In the genomic region with DNA sequence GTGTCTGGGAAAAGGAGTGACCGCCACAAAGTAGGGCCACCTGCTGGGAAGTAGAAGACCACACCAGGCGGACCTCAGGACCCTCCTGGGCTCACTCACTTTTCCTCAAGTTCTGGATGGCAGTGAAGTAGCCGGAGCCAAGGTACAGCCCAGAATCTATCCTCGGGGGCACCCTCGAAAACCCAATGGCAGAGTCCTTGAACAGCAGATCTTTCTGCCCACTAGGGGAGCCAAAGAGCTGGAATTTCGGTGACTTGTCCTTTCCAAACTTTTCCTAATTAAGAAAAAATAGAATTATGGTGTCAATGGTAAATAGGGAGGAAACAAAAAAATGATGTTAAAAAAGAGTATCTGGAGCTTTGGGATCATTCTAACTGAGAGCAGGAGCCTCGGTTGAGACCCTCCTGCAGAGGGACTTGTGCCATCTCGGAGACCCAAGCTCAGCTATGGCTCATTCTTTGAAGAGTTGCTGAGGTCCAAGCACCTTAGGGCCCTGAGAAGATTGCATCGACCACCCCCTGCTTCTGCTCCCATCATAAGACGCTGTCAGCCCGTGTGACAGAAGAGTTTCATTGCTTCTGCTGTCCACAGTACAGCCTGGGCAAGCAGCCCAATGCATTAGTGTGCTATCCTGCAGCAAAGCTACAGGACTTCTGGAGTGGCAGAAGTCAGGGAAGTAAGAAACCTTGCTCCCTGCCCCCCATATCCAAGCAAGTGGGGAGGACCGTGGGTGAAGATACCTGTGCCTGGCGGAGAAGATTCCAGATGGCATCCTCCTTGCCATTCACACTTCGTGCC, we compare ENCODE assay signal across 1 cellular context.
TF ChIP-seq lines count a peak whose summit lies in the region.

No MANE protein-coding gene starts in this region.

TF ChIP-seq in liver, 16 proteins besides CTCF, POLR2A, EP300 and RAD21:
- TF ChIP-seq NR2F2 (IDR thresholded peaks at IDR 0.05), result no peak
- no peak for TF ChIP-seq YY1 (IDR thresholded peaks at IDR 0.05)
- TF ChIP-seq, protein P1, sequence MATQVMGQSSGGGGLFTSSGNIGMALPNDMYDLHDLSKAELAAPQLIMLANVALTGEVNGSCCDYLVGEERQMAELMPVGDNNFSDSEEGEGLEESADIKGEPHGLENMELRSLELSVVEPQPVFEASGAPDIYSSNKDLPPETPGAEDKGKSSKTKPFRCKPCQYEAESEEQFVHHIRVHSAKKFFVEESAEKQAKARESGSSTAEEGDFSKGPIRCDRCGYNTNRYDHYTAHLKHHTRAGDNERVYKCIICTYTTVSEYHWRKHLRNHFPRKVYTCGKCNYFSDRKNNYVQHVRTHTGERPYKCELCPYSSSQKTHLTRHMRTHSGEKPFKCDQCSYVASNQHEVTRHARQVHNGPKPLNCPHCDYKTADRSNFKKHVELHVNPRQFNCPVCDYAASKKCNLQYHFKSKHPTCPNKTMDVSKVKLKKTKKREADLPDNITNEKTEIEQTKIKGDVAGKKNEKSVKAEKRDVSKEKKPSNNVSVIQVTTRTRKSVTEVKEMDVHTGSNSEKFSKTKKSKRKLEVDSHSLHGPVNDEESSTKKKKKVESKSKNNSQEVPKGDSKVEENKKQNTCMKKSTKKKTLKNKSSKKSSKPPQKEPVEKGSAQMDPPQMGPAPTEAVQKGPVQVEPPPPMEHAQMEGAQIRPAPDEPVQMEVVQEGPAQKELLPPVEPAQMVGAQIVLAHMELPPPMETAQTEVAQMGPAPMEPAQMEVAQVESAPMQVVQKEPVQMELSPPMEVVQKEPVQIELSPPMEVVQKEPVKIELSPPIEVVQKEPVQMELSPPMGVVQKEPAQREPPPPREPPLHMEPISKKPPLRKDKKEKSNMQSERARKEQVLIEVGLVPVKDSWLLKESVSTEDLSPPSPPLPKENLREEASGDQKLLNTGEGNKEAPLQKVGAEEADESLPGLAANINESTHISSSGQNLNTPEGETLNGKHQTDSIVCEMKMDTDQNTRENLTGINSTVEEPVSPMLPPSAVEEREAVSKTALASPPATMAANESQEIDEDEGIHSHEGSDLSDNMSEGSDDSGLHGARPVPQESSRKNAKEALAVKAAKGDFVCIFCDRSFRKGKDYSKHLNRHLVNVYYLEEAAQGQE (IDR thresholded peaks at IDR 0.05), result no peak
- no peak for TF ChIP-seq SP1 (IDR thresholded peaks at IDR 0.05)
- TF ChIP-seq, protein P2, sequence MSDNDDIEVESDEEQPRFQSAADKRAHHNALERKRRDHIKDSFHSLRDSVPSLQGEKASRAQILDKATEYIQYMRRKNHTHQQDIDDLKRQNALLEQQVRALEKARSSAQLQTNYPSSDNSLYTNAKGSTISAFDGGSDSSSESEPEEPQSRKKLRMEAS (IDR thresholded peaks at IDR 0.05), result no peak
- TF ChIP-seq JUND (IDR thresholded peaks at IDR 0.05), result no peak
- TF ChIP-seq GABPA (IDR thresholded peaks at IDR 0.05 in 1 of 2, conservative IDR thresholded peaks at IDR 0.05 in 1 of 2), result no peak
- TF ChIP-seq TAF1 (conservative IDR thresholded peaks at IDR 0.05), result no peak
- TF ChIP-seq, protein P3, sequence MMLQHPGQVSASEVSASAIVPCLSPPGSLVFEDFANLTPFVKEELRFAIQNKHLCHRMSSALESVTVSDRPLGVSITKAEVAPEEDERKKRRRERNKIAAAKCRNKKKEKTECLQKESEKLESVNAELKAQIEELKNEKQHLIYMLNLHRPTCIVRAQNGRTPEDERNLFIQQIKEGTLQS (IDR thresholded peaks at IDR 0.05), result no peak
- TF ChIP-seq, protein P4, sequence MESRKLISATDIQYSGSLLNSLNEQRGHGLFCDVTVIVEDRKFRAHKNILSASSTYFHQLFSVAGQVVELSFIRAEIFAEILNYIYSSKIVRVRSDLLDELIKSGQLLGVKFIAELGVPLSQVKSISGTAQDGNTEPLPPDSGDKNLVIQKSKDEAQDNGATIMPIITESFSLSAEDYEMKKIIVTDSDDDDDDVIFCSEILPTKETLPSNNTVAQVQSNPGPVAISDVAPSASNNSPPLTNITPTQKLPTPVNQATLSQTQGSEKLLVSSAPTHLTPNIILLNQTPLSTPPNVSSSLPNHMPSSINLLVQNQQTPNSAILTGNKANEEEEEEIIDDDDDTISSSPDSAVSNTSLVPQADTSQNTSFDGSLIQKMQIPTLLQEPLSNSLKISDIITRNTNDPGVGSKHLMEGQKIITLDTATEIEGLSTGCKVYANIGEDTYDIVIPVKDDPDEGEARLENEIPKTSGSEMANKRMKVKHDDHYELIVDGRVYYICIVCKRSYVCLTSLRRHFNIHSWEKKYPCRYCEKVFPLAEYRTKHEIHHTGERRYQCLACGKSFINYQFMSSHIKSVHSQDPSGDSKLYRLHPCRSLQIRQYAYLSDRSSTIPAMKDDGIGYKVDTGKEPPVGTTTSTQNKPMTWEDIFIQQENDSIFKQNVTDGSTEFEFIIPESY (IDR thresholded peaks at IDR 0.05), result no peak
- no peak for TF ChIP-seq FOXA2 (IDR thresholded peaks at IDR 0.05)
- no peak for TF ChIP-seq FOXA1 (IDR thresholded peaks at IDR 0.05)
- no peak for TF ChIP-seq HNF4A (conservative IDR thresholded peaks at IDR 0.05)
- no peak for TF ChIP-seq EGR1 (IDR thresholded peaks at IDR 0.05; ENCODE audit: low read depth in 2 of 2)
TF ChIP-seq in liver: peak in this region for 0.
